17 cellular contexts compared by ENCODE assay signal in genomic region chr2:105839793-105840192, GRCh38.
DNase-seq lines count a peak whose midpoint lies in the region; ATAC-seq, FAIRE-seq and TF ChIP-seq lines count a peak whose summit lies in the region.
"Had no signal": no experiment of that assay in that cellular context is flagged by ENCODE, and none has a peak within 500 bp of the region (broad histone marks: within the 10 kb centered on the region; RNA-seq: fewer than 3 reads in every experiment).

No MANE protein-coding gene starts in this region.

- no peak for TF ChIP-seq EP300 in H1 (IDR thresholded peaks at IDR 0.05; ENCODE audit: borderline replicate concordance in 1 of 2, low read depth in 2 of 2, low read length in 2 of 2)

- H3K27me3 Mint-ChIP-seq in activated CD4-positive, alpha-beta T cell treated with anti-CD3 and anti-CD28 coated beads for 36 hours = no peaks in the 10 kb centered on the region
- H3K27me3 Mint-ChIP-seq in T-helper 17 cell = no peaks in the 10 kb centered on the region
- no peaks in the 10 kb centered on the region for H3K27me3 Mint-ChIP-seq in natural killer cell treated with Interleukin-12 subunit alpha and Interleukin-12 subunit beta and Interleukin-15 and Interleukin-18, amount 100 ng/mL, for 72 hours
- no peaks in the 10 kb centered on the region for H3K27me3 Mint-ChIP-seq in Calu3 (ENCODE audit: unreplicated experiment)

- H3K23me2 ChIP-seq in H1 (ENCODE audit: low read depth, low read length) = peaks cover 2% of the 10 kb centered on the region; the same call in 1 of the 2 replicates

- no peak for FAIRE-seq in H1 (lab: Jason Lieb, UNC)

- no peak overlapping the region for H3K9ac ChIP-seq in H1 (replicated peaks in 1 of 4; ENCODE audit: extremely low read depth in 1 of 4, low read depth in 3 of 4, low read length in 3 of 4)
- H3K9ac ChIP-seq: BLaER1 had no signal

- no peak overlapping the region for H3K27ac ChIP-seq in H1 (ENCODE audit: low read depth, low read length)
- H3K27ac ChIP-seq: BLaER1, lower lobe of right lung, psoas muscle had no signal

- H3K36me3 Mint-ChIP-seq in activated CD4-positive, alpha-beta T cell treated with anti-CD3 and anti-CD28 coated beads for 36 hours (ENCODE audit: low read depth) = peaks cover 57% of the 10 kb centered on the region
- peaks cover 8% of the 10 kb centered on the region for H3K36me3 Mint-ChIP-seq in T-helper 17 cell (ENCODE audit: low read depth)
- H3K36me3 Mint-ChIP-seq in natural killer cell treated with Interleukin-12 subunit alpha and Interleukin-12 subunit beta and Interleukin-15 and Interleukin-18, amount 100 ng/mL, for 72 hours = peaks cover 22% of the 10 kb centered on the region
- H3K36me3 Mint-ChIP-seq in Calu3 (ENCODE audit: insufficient read depth, unreplicated experiment) = peaks cover 10% of the 10 kb centered on the region

- no peak for ATAC-seq in activated CD4-positive, alpha-beta T cell treated with anti-CD3 and anti-CD28 coated beads for 36 hours
- ATAC-seq in T-helper 17 cell = no peak
- peak in 1 of 2 donors; percentile 32 for ATAC-seq in natural killer cell treated with Interleukin-12 subunit alpha and Interleukin-12 subunit beta and Interleukin-15 and Interleukin-18, amount 100 ng/mL, for 72 hours
- no peak for ATAC-seq in HG02798 (IDR thresholded peaks at IDR 0.05; ENCODE audit: poor library complexity, unreplicated experiment)
- ATAC-seq: esophagus mucosa, lower lobe of right lung, psoas muscle had no signal

- H2AFZ ChIP-seq in H1 (ENCODE audit: low read length) = no peak overlapping the region

- no peak overlapping the region for H4K91ac ChIP-seq in H1 (replicated peaks; ENCODE audit: insufficient read length, low read length)

- peaks cover 5 to 7% of the 10 kb centered on the region in 2 experiments for H4K20me1 ChIP-seq in H1 (replicated peaks in 1 of 2; ENCODE audit: control insufficient read depth in 1 of 2, insufficient read depth in 2 of 2, low read length in 2 of 2)

- peaks cover 13% of the 10 kb centered on the region for H3K9me3 Mint-ChIP-seq in activated CD4-positive, alpha-beta T cell treated with anti-CD3 and anti-CD28 coated beads for 36 hours (ENCODE audit: low read depth)
- H3K9me3 Mint-ChIP-seq in natural killer cell treated with Interleukin-12 subunit alpha and Interleukin-12 subunit beta and Interleukin-15 and Interleukin-18, amount 100 ng/mL, for 72 hours = peaks cover 12% of the 10 kb centered on the region
- peaks cover 2% of the 10 kb centered on the region for H3K9me3 Mint-ChIP-seq in Calu3 (ENCODE audit: low read depth, unreplicated experiment)

- intact Hi-C loops in activated CD4-positive, alpha-beta T cell treated with anti-CD3 and anti-CD28 coated beads for 36 hours (cut with DNase I, micrococcal nuclease) = loop anchor here in 1 of 2 experiments (2.0 kb wide), 1 partner anchor 17 kb away; no protein-coding TSS in a partner anchor
- intact Hi-C loops in Calu3 (cut with micrococcal nuclease; ENCODE audit: unreplicated experiment) = no loop called here

- TF ChIP-seq POLR2A in H1 (IDR thresholded peaks at IDR 0.05; ENCODE audit: control extremely low read depth in 1 of 2, low read depth in 2 of 2, low read length in 2 of 2) = no peak

- no peak overlapping the region for H3K23ac ChIP-seq in H1 (ENCODE audit: insufficient read length)

- peak overlapping the region; percentile 25; the same call in 1 of the 2 replicates for H3K18ac ChIP-seq in H1 (ENCODE audit: extremely low read depth, low read length)

- H3K79me1 ChIP-seq in H1 (ENCODE audit: low read depth, low read length) = peaks cover 14% of the 10 kb centered on the region

- 85% methylated on average over 4 of the region's 4 CpGs; no CpG with 5 or more reads in 1 of the 2 experiments for whole genome bisulfite sequencing in H1 (ENCODE audit: extremely low coverage in 1 of 2, insufficient coverage in 1 of 2, insufficient read length in 1 of 2, insufficient replicate concordance in 2 of 2, low coverage in 1 of 2, low lambda C conversion rate in 2 of 2, missing lambda C conversion rate in 1 of 2), 2 experiments

- no peaks in the 10 kb centered on the region for H3K27me3 ChIP-seq in H1 (replicated peaks in 1 of 4; ENCODE audit: control insufficient read depth in 3 of 4, extremely low read depth in 1 of 4, insufficient read depth in 3 of 4, low read length in 3 of 4)
- H3K27me3 ChIP-seq: BLaER1 had no signal

- no peak overlapping the region for H4K5ac ChIP-seq in H1 (ENCODE audit: insufficient read length, low read depth, low read length)

- TF ChIP-seq CTCF in H1 (IDR thresholded peaks at IDR 0.05; ENCODE audit: control extremely low read depth in 1 of 3, insufficient read depth in 1 of 3, low read depth in 1 of 3, low read length in 3 of 3) (no peak), Calu3 (IDR thresholded peaks at IDR 0.05; ENCODE audit: unreplicated experiment) (no peak)

- BruUV-seq in Calu3 (replicated peaks; lab: Mats Ljungman, UMichigan) = no TSS peak

- H2BK120ac ChIP-seq in H1 (replicated peaks; ENCODE audit: low read depth, low read length) = no peak overlapping the region

- CTCF ChIA-PET in activated CD4-positive, alpha-beta T cell treated with anti-CD3 and anti-CD28 coated beads for 36 hours (lab: Charles Lee) = interaction anchor here (0.9 kb wide), 1 partner anchor 26 kb away, joined by 4 read pairs; no protein-coding TSS in a partner anchor
- CTCF ChIA-PET in H1 (lab: Charles Lee; ENCODE audit: partially characterized antibody) = no interaction called here
- CTCF ChIA-PET in Calu3 (lab: Charles Lee) = no interaction called here

- H2BK20ac ChIP-seq in H1 (ENCODE audit: low read length) = no peak overlapping the region

- no peak overlapping the region for H3K4me3 ChIP-seq in H1 (ENCODE audit: extremely low read depth in 1 of 4, insufficient read depth in 2 of 4, low read depth in 3 of 4, low read length in 4 of 4)
- H3K4me3 ChIP-seq: BLaER1, lower lobe of right lung, psoas muscle had no signal

- peaks cover 5 to 72% of the 10 kb centered on the region in 2 experiments; a peak in 3 of 4 replicates for H3K79me2 ChIP-seq in H1 (ENCODE audit: control insufficient read depth in 1 of 2, insufficient read depth in 2 of 2, low read length in 2 of 2)

- no peak for TF ChIP-seq RAD21 in H1 (IDR thresholded peaks at IDR 0.05 in 1 of 2, conservative IDR thresholded peaks at IDR 0.05 in 1 of 2; ENCODE audit: low read depth in 2 of 2, low read length in 2 of 2)

- peak overlapping the region; percentile 70 for H3K27ac Mint-ChIP-seq in activated CD4-positive, alpha-beta T cell treated with anti-CD3 and anti-CD28 coated beads for 36 hours
- H3K27ac Mint-ChIP-seq in T-helper 17 cell = peak overlapping the region; percentile 92
- peak overlapping the region; percentile 1 for H3K27ac Mint-ChIP-seq in natural killer cell treated with Interleukin-12 subunit alpha and Interleukin-12 subunit beta and Interleukin-15 and Interleukin-18, amount 100 ng/mL, for 72 hours
- no peak overlapping the region for H3K27ac Mint-ChIP-seq in Calu3 (ENCODE audit: unreplicated experiment)

- H2AK5ac ChIP-seq in H1 (ENCODE audit: low read depth, low read length) = 0 out of 2 replicates have a peak overlapping the region, but pooled peaks have one; percentile 4

- no peak overlapping the region for H3K56ac ChIP-seq in H1 (replicated peaks; ENCODE audit: insufficient read length, low read depth, low read length)

- no peak overlapping the region for H4K8ac ChIP-seq in H1 (ENCODE audit: extremely low read depth, insufficient read depth, low read length)

- peaks cover 85% of the 10 kb centered on the region for H3K4me1 Mint-ChIP-seq in activated CD4-positive, alpha-beta T cell treated with anti-CD3 and anti-CD28 coated beads for 36 hours
- peaks cover 53% of the 10 kb centered on the region for H3K4me1 Mint-ChIP-seq in T-helper 17 cell
- H3K4me1 Mint-ChIP-seq in natural killer cell treated with Interleukin-12 subunit alpha and Interleukin-12 subunit beta and Interleukin-15 and Interleukin-18, amount 100 ng/mL, for 72 hours (ENCODE audit: low read depth in 2 of 2) = peaks cover 61 to 67% of the 10 kb centered on the region in 2 donors
- peaks cover 25% of the 10 kb centered on the region for H3K4me1 Mint-ChIP-seq in Calu3 (ENCODE audit: low read depth, unreplicated experiment)

- H2BK15ac ChIP-seq in H1 (ENCODE audit: low read length) = no peak overlapping the region; the same call in 1 of the 2 replicates

- H3K4me3 Mint-ChIP-seq in activated CD4-positive, alpha-beta T cell treated with anti-CD3 and anti-CD28 coated beads for 36 hours = no peak overlapping the region
- H3K4me3 Mint-ChIP-seq in T-helper 17 cell (peak overlapping the region; percentile 76), Calu3 (ENCODE audit: low read depth, unreplicated experiment) (no peak overlapping the region)
- no peak overlapping the region for H3K4me3 Mint-ChIP-seq in natural killer cell treated with Interleukin-12 subunit alpha and Interleukin-12 subunit beta and Interleukin-15 and Interleukin-18, amount 100 ng/mL, for 72 hours

- H2BK12ac ChIP-seq in H1 (ENCODE audit: low read depth, low read length) = peak overlapping the region; percentile 85

- H3K4ac ChIP-seq in H1 (replicated peaks; ENCODE audit: insufficient read length, low read depth, low read length) = no peak overlapping the region

- H3K9me3 ChIP-seq in T-helper 17 cell (ENCODE audit: control insufficient read depth, low read length, poor library complexity, severe bottlenecking) (peaks cover 2% of the 10 kb centered on the region), H1 (ENCODE audit: insufficient read depth in 2 of 2, low read depth in 1 of 2, low read length in 1 of 2) (no peaks in the 10 kb centered on the region; a peak in 1 of 4 replicates)

- DNase-seq in activated CD4-positive, alpha-beta T cell treated with anti-CD3 and anti-CD28 coated beads for 36 hours = no peak
- DNase-seq in activated CD4-positive, alpha-beta T cell treated with anti-CD3 and anti-CD28 coated beads, Interleukin-2, amount 50 U/mL, for 48 hours = no peak
- no peak for DNase-seq in T-helper 17 cell
- no peak for DNase-seq in H1 (ENCODE audit: low read depth in 1 of 2, low spot score in 2 of 2)
- no peak for DNase-seq in natural killer cell treated with Interleukin-12 subunit alpha and Interleukin-12 subunit beta and Interleukin-15 and Interleukin-18, amount 100 ng/mL, for 72 hours (ENCODE audit: low spot score)
- DNase-seq in DMS 273 treated with DMSO at 0.1 percent for 48 hours (lab: John Stamatoyannopoulos, UW) = no peak
- DNase-seq in Calu3 = no peak
- DNase-seq: DMS79, lower lobe of right lung, NCI-H1105, NCI-H2081 treated with DMSO at 0.1 percent for 48 hours, NCI-H510A treated with DMSO at 0.1 percent for 48 hours, psoas muscle, trophoblast cell had no signal

- H3K4me2 ChIP-seq in H1 (ENCODE audit: insufficient read depth in 1 of 2, low read depth in 2 of 2, low read length in 2 of 2) = no peak overlapping the region
- H3K4me2 ChIP-seq: BLaER1 had no signal

- H3K36me3 ChIP-seq in H1 (ENCODE audit: control insufficient read depth in 2 of 4, insufficient read depth in 4 of 4, low read length in 3 of 4) = no peaks in the 10 kb centered on the region
- H3K36me3 ChIP-seq: lower lobe of right lung had no signal

- H2BK5ac ChIP-seq in H1 (ENCODE audit: low read depth, low read length) = peak overlapping the region; percentile 32

- H3K14ac ChIP-seq in H1 (ENCODE audit: insufficient read length) = no peak overlapping the region

- POLR2A ChIA-PET in activated CD4-positive, alpha-beta T cell treated with anti-CD3 and anti-CD28 coated beads for 36 hours (lab: Charles Lee) = no interaction called here
- POLR2A ChIA-PET in H1 (lab: Charles Lee; ENCODE audit: partially characterized antibody) = no interaction called here

- H3K4me1 ChIP-seq in H1 (replicated peaks in 1 of 4; ENCODE audit: control insufficient read depth in 3 of 4, insufficient read depth in 4 of 4, low read length in 3 of 4) = peaks cover 1 to 25% (median 7%) of the 10 kb centered on the region in 4 experiments; a peak in 6 of 7 replicates
- H3K4me1 ChIP-seq: lower lobe of right lung had no signal
